Comparison of ENCODE assay signal across 13 cellular contexts in the genomic region with DNA sequence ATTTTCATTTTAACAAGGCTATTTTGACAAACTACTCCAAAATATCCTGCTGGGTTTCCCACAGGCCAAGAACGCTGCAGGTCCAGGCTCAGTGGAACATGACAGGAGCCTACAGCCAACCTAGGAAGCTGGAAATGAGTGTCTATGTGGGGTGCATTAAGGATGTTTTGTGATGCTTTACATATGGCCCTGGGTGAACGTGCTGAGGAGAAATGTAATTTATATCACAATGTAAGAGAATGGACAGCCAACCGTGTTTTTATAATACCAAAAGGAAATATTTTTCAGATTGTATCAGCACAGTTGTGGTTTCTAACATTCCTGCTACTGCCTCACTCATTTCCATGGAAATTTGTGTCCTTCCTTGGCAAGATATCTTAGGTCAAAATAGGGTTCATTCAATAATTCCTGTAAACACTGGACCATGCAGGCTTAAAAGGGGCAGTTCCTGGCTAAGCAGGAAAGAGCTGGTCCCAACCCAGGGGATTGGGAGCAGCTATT. TPM values are rescaled to one million over a fixed set of nuclear protein-coding genes. Genes with fewer than 3 reads are reported as not detected.
DNase-seq lines count a peak whose midpoint lies in the region; ATAC-seq and TF ChIP-seq lines count a peak whose summit lies in the region.
"Had no signal": no experiment of that assay in that cellular context is flagged by ENCODE, and none has a peak within 500 bp of the region (broad histone marks: within the 10 kb centered on the region; RNA-seq: fewer than 3 reads in every experiment).

No MANE protein-coding gene starts in this region.

- H3K9ac ChIP-seq in adipocyte (ENCODE audit: low read length), result peak overlapping the region; percentile 73

- peaks cover 42% of the 10 kb centered on the region for H3K4me1 ChIP-seq in adipocyte (ENCODE audit: control insufficient read depth, insufficient read depth, low read length)

- no peaks in the 10 kb centered on the region for H3K9me3 ChIP-seq in adipocyte (ENCODE audit: control insufficient read depth, low read length)

- TF ChIP-seq CTCF in AG09309 (IDR thresholded peaks at IDR 0.05; ENCODE audit: control insufficient read depth, insufficient read depth, low read depth, low read length, missing control alignments), result no peak
- no peak for TF ChIP-seq CTCF in foreskin fibroblast (IDR thresholded peaks at IDR 0.05; ENCODE audit: low read depth, low read length)

- peak; percentile 55 for DNase-seq in AG09309 (ENCODE audit: low read depth)
- peak; percentile 78 for DNase-seq in adipocyte (ENCODE audit: low read depth)
- peak; percentile 69 to 71 for DNase-seq in foreskin fibroblast
- peak; percentile 80 for DNase-seq in renal cortical epithelial cell (ENCODE audit: low read depth)
- DNase-seq in stimulated activated naive CD8-positive, alpha-beta T cell treated with anti-CD3 and anti-CD28 coated beads, Interleukin-15, Interleukin-2, amounts not matched to agents 100 U/mL and 50 U/mL, for 24 hours, result no peak
- DNase-seq in DMS53 treated with DMSO at 0.1 percent for 48 hours (lab: John Stamatoyannopoulos, UW; ENCODE audit: unreplicated experiment), result no peak
- no peak for DNase-seq in hippocampal formation (lab: John Stamatoyannopoulos, UW)
- DNase-seq: activated CD4-positive, alpha-beta T cell treated with anti-CD3 and anti-CD28 coated beads, Interleukin-2, amount 50 U/mL, for 48 hours; NCI-H1417 had no signal

- no peaks in the 10 kb centered on the region for H3K36me3 ChIP-seq in adipocyte (ENCODE audit: control insufficient read depth, insufficient read depth, low read length, severe bottlenecking)
- H3K36me3 ChIP-seq: cardiac muscle cell had no signal

- H3K4me3 ChIP-seq in AG09309 (ENCODE audit: control insufficient read depth, low read depth, low read length), result no peak overlapping the region
- peak overlapping the region; percentile 67 for H3K4me3 ChIP-seq in adipocyte (ENCODE audit: low read length)
- H3K4me3 ChIP-seq in foreskin fibroblast (ENCODE audit: low read depth in 1 of 2, low read length in 2 of 2), result no peak overlapping the region
- H3K4me3 ChIP-seq: cardiac muscle cell, GM12878, PC-9 had no signal

- H3K27me3 ChIP-seq in adipocyte (replicated peaks; ENCODE audit: control insufficient read depth, insufficient read depth, low read length), result no peaks in the 10 kb centered on the region
- H3K27me3 ChIP-seq: cardiac muscle cell had no signal

- no peak for ATAC-seq in GM21737 (IDR thresholded peaks at IDR 0.05; ENCODE audit: unreplicated experiment)
- no peak for ATAC-seq in stimulated activated naive CD8-positive, alpha-beta T cell treated with anti-CD3 and anti-CD28 coated beads, Interleukin-15, Interleukin-2, amounts not matched to agents 100 U/mL and 50 U/mL, for 24 hours
- ATAC-seq: GM12878 had no signal

RNA-seq across cellular contexts. Expression of a gene that starts 51.5 kb away (rescaled TPM):
- total RNA-seq in renal cortical epithelial cell, result 0.20 and 0.52 TPM in 2 replicates

Comparison
In these comparisons a context has a peak if more than half of its experiments do, and no peak if none do; other contexts are left out.
1. DNase-seq: peak in AG09309 (single experiment), adipocyte (single experiment), foreskin fibroblast (2 of 2) and renal cortical epithelial cell (single experiment); none in stimulated activated naive CD8-positive, alpha-beta T cell treated with anti-CD3 and anti-CD28 coated beads, Interleukin-15, Interleukin-2, amounts not matched to agents 100 U/mL and 50 U/mL, for 24 hours (single experiment), DMS53 treated with DMSO at 0.1 percent for 48 hours (single experiment) and hippocampal formation (0 of 2).